In the genomic region with DNA sequence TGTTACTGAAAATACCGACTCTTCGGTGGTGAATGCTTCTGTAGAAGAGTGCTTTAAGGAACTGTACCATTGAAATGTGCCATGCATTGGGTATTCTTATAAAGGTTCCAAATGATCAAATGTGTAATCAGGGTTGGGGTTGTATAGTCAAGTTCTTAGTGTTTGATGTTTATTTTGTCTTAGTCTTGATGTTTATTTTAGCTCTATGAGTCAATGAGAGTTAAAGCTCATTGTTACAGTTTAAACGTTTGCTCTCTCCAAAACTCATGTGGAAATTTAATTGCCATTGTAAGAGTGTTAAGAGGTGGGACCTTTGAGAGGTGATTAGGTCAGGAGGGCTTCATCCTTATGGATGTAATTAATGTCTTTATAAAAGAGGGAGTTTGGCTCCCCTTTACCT, we compare ENCODE assay signal across 14 cellular contexts.
"Had no signal": no experiment of that assay in that cellular context is flagged by ENCODE, and none has a peak within 500 bp of the region (broad histone marks: within the 10 kb centered on the region; RNA-seq: fewer than 3 reads in every experiment).

No MANE protein-coding gene starts in this region.

- H3K36me3 Mint-ChIP-seq: natural killer cell had no signal

- H3K27me3 ChIP-seq: heart left ventricle, tibial artery, vagina had no signal

- ATAC-seq: activated CD8-positive, alpha-beta T cell treated with anti-CD3 and anti-CD28 coated beads, Interleukin-2, amount 10 ng/mL, durations not matched to agents 7 days and 5 days; activated naive CD8-positive, alpha-beta T cell treated with anti-CD3 and anti-CD28 coated beads, Interleukin-2, amount 50 U/mL, for 24 hours; heart left ventricle; mucosa of descending colon; natural killer cell; right cardiac atrium; stimulated activated memory B cell treated with anti-CD40 and anti-IgM and Interleukin-4, amounts not matched to agents 10 μg/mL and 1 μg/mL and 100 μg/mL, for 72 hours had no signal

- H3K27ac Mint-ChIP-seq: activated CD8-positive, alpha-beta T cell treated with anti-CD3 and anti-CD28 coated beads, Interleukin-2, amount 10 ng/mL, durations not matched to agents 7 days and 5 days; activated naive CD8-positive, alpha-beta T cell treated with anti-CD3 and anti-CD28 coated beads, Interleukin-2, amount 50 U/mL, for 24 hours; natural killer cell; stimulated activated memory B cell treated with anti-CD40 and anti-IgM and Interleukin-4, amounts not matched to agents 10 μg/mL and 1 μg/mL and 100 μg/mL, for 72 hours had no signal

- H3K4me3 ChIP-seq: heart left ventricle, mucosa of descending colon, tibial artery, vagina had no signal

- H3K9me3 Mint-ChIP-seq: activated naive CD8-positive, alpha-beta T cell treated with anti-CD3 and anti-CD28 coated beads, Interleukin-2, amount 50 U/mL, for 24 hours; central memory CD8-positive, alpha-beta T cell; natural killer cell had no signal

- H3K4me3 Mint-ChIP-seq: activated CD8-positive, alpha-beta T cell treated with anti-CD3 and anti-CD28 coated beads, Interleukin-2, amount 10 ng/mL, durations not matched to agents 7 days and 5 days; activated naive CD8-positive, alpha-beta T cell treated with anti-CD3 and anti-CD28 coated beads, Interleukin-2, amount 50 U/mL, for 24 hours; central memory CD8-positive, alpha-beta T cell; natural killer cell; stimulated activated memory B cell treated with anti-CD40 and anti-IgM and Interleukin-4, amounts not matched to agents 10 μg/mL and 1 μg/mL and 100 μg/mL, for 72 hours had no signal

- H3K27ac ChIP-seq: heart left ventricle, tibial artery, vagina had no signal

- DNase-seq: activated CD8-positive, alpha-beta memory T cell treated with anti-CD3 and anti-CD28 coated beads, Interleukin-2, amount 50 U/mL, for 48 hours; activated CD8-positive, alpha-beta T cell treated with anti-CD3 and anti-CD28 coated beads, Interleukin-2, amount 10 ng/mL, durations not matched to agents 7 days and 5 days; activated naive CD8-positive, alpha-beta T cell treated with anti-CD3 and anti-CD28 coated beads, Interleukin-2, amount 50 U/mL, for 24 hours; cortex of kidney; effector memory CD4-positive, alpha-beta T cell; heart left ventricle; mammary epithelial cell; mucosa of descending colon; natural killer cell; right cardiac atrium; tibial artery had no signal

- H3K27me3 Mint-ChIP-seq: activated naive CD8-positive, alpha-beta T cell treated with anti-CD3 and anti-CD28 coated beads, Interleukin-2, amount 50 U/mL, for 24 hours; central memory CD8-positive, alpha-beta T cell; stimulated activated memory B cell treated with anti-CD40 and anti-IgM and Interleukin-4, amounts not matched to agents 10 μg/mL and 1 μg/mL and 100 μg/mL, for 72 hours had no signal

- H3K4me1 Mint-ChIP-seq: activated naive CD8-positive, alpha-beta T cell treated with anti-CD3 and anti-CD28 coated beads, Interleukin-2, amount 50 U/mL, for 24 hours; natural killer cell had no signal

- H3K4me1 ChIP-seq: heart left ventricle, tibial artery, vagina had no signal

- H3K9me3 ChIP-seq: heart left ventricle, mucosa of descending colon, tibial artery, vagina had no signal
